Comparison of ENCODE assay signal across 1 cellular context in genomic region chr16:81545470-81546175, GRCh38.
A peak's percentile ranks its signal among the peaks of the same experiment; 100 is the strongest.
TF ChIP-seq lines count a peak whose summit lies in the region.

No MANE protein-coding gene starts in this region.

TF ChIP-seq in H1, 55 proteins besides CTCF, POLR2A, EP300 and RAD21:
- TF ChIP-seq E2F6 (IDR thresholded peaks at IDR 0.05), result no peak
- TF ChIP-seq KDM1A (IDR thresholded peaks at IDR 0.05; ENCODE audit: borderline replicate concordance, low read length), result 0 out of 2 replicates have a peak, but pooled peaks have one; percentile 37
- no peak for TF ChIP-seq TAF1 (IDR thresholded peaks at IDR 0.05; ENCODE audit: low read depth, low read length)
- TF ChIP-seq SP1 (IDR thresholded peaks at IDR 0.05; ENCODE audit: low read depth, low read length), result no peak
TF ChIP-seq in H1: peak in this region for 1.
